ENCODE assay signal across 1 cellular context in genomic region chr10:70221030-70221429, GRCh38.
TF ChIP-seq lines count a peak whose summit lies in the region.

No MANE protein-coding gene starts in this region.

TF ChIP-seq in SK-N-SH treated with all-trans-retinoic acid at 6 μM for 48 hours, 23 proteins besides CTCF, POLR2A, EP300 and RAD21 (continued from another document):
- TF ChIP-seq ZNF565 (CRISPR knock-in tag; conservative IDR thresholded peaks at IDR 0.05; ENCODE audit: low read depth): no peak
- no peak for TF ChIP-seq ESRRG (CRISPR knock-in tag; IDR thresholded peaks at IDR 0.05)
- TF ChIP-seq ZC3H10 (CRISPR knock-in tag; IDR thresholded peaks at IDR 0.05): no peak
- no peak for TF ChIP-seq SNAI2 (CRISPR knock-in tag; IDR thresholded peaks at IDR 0.05)
- TF ChIP-seq TOX (CRISPR knock-in tag; IDR thresholded peaks at IDR 0.05; ENCODE audit: borderline replicate concordance): no peak
- TF ChIP-seq, protein P1, sequence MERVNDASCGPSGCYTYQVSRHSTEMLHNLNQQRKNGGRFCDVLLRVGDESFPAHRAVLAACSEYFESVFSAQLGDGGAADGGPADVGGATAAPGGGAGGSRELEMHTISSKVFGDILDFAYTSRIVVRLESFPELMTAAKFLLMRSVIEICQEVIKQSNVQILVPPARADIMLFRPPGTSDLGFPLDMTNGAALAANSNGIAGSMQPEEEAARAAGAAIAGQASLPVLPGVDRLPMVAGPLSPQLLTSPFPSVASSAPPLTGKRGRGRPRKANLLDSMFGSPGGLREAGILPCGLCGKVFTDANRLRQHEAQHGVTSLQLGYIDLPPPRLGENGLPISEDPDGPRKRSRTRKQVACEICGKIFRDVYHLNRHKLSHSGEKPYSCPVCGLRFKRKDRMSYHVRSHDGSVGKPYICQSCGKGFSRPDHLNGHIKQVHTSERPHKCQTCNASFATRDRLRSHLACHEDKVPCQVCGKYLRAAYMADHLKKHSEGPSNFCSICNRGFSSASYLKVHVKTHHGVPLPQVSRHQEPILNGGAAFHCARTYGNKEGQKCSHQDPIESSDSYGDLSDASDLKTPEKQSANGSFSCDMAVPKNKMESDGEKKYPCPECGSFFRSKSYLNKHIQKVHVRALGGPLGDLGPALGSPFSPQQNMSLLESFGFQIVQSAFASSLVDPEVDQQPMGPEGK (CRISPR knock-in tag; IDR thresholded peaks at IDR 0.05; ENCODE audit: borderline replicate concordance): no peak
- TF ChIP-seq GLIS3 (CRISPR knock-in tag; IDR thresholded peaks at IDR 0.05): no peak
- TF ChIP-seq ARNTL (CRISPR knock-in tag; IDR thresholded peaks at IDR 0.05; ENCODE audit: borderline replicate concordance, low read depth): no peak
